ENCODE assay signal across 20 cellular contexts in the genomic region with DNA sequence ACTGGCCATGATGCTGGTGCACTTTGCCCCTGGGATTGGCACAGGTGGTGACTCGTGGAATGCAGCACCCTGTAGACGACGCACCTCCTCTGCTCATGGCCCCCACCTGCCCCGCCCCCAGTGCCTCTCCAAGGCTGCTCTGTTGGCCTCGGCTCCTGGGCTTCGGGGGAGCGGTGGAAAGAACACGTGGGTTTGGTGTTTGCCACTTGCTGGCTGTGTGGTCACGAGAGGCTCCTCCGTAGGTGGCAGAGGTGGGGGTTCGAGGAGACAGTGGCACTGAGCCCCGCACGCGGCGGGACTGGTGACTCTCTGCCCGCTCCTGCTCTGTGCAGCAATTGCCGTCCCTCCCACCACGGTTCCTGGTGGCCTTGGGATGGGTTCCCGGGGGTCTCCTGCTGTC.
"Had no signal": no experiment of that assay in that cellular context is flagged by ENCODE, and none has a peak within 500 bp of the region (broad histone marks: within the 10 kb centered on the region; RNA-seq: fewer than 3 reads in every experiment).

No MANE protein-coding gene starts in this region.

- H3K36me3 Mint-ChIP-seq: activated naive CD4-positive, alpha-beta T cell treated with anti-CD3 and anti-CD28 coated beads, Interleukin-2, amount 50 U/mL, for 72 hours had no signal

- DNase-seq: activated CD4-positive, alpha-beta memory T cell treated with anti-CD3 and anti-CD28 coated beads for 36 hours; activated effector memory CD4-positive, alpha-beta T cell treated with Interleukin-2 at 50 U/mL for 16 hours; activated T-cell treated with anti-CD3 and anti-CD28 coated beads, Interleukin-2, amount 50 U/mL, for 24 hours; amygdala; brain microvascular endothelial cell; cerebellar nuclear complex; effector memory CD4-positive, alpha-beta T cell; foreskin keratinocyte; glutamatergic neuron; mammary epithelial cell; stomach; T-helper 17 cell; uterus; WERI-Rb-1 had no signal

- H3K27me3 ChIP-seq: brain microvascular endothelial cell, foreskin keratinocyte, neutrophil, stomach, uterus had no signal

- H3K36me3 ChIP-seq: uterus had no signal

- ATAC-seq: activated naive CD4-positive, alpha-beta T cell treated with anti-CD3 and anti-CD28 coated beads, Interleukin-2, amount 50 U/mL, for 72 hours; foreskin keratinocyte; naive thymus-derived CD8-positive, alpha-beta T cell; T-helper 17 cell had no signal

- H3K27me3 Mint-ChIP-seq: activated CD4-positive, alpha-beta memory T cell treated with anti-CD3 and anti-CD28 coated beads for 36 hours; activated T-cell treated with anti-CD3 and anti-CD28 coated beads, Interleukin-2, amount 50 U/mL, for 24 hours; dendritic cell treated with granulocyte-macrophage colony-stimulating factor and Interleukin-4, amounts not matched to agents 40 ng/mL and 50 ng/mL, for 4 days; naive thymus-derived CD8-positive, alpha-beta T cell; T-helper 17 cell had no signal

- H3K27ac Mint-ChIP-seq: activated CD4-positive, alpha-beta memory T cell treated with anti-CD3 and anti-CD28 coated beads for 36 hours; activated naive CD4-positive, alpha-beta T cell treated with anti-CD3 and anti-CD28 coated beads, Interleukin-2, amount 50 U/mL, for 72 hours; dendritic cell treated with granulocyte-macrophage colony-stimulating factor and Interleukin-4, amounts not matched to agents 40 ng/mL and 50 ng/mL, for 4 days; naive thymus-derived CD8-positive, alpha-beta T cell; T-helper 17 cell had no signal

- H3K4me3 ChIP-seq: smooth muscle cell, stomach, thoracic aorta, uterus had no signal

- H3K4me3 Mint-ChIP-seq: activated CD4-positive, alpha-beta memory T cell treated with anti-CD3 and anti-CD28 coated beads for 36 hours; activated T-cell treated with anti-CD3 and anti-CD28 coated beads, Interleukin-2, amount 50 U/mL, for 24 hours; dendritic cell treated with granulocyte-macrophage colony-stimulating factor and Interleukin-4, amounts not matched to agents 40 ng/mL and 50 ng/mL, for 4 days; naive thymus-derived CD8-positive, alpha-beta T cell; T-helper 17 cell had no signal

- H3K9me3 ChIP-seq: neutrophil, stomach, thoracic aorta, uterus had no signal

- H3K27ac ChIP-seq: brain microvascular endothelial cell, foreskin keratinocyte, neutrophil, stomach, thoracic aorta, uterus, WERI-Rb-1 had no signal

- H3K9me3 Mint-ChIP-seq: activated CD4-positive, alpha-beta memory T cell treated with anti-CD3 and anti-CD28 coated beads for 36 hours; activated naive CD4-positive, alpha-beta T cell treated with anti-CD3 and anti-CD28 coated beads, Interleukin-2, amount 50 U/mL, for 72 hours; activated T-cell treated with anti-CD3 and anti-CD28 coated beads, Interleukin-2, amount 50 U/mL, for 24 hours; dendritic cell treated with granulocyte-macrophage colony-stimulating factor and Interleukin-4, amounts not matched to agents 40 ng/mL and 50 ng/mL, for 4 days; naive thymus-derived CD8-positive, alpha-beta T cell had no signal

- H3K4me1 ChIP-seq: foreskin keratinocyte, stomach, uterus had no signal
